Comparison of ENCODE assay signal across 1 cellular context in genomic region chr12:111361717-111362576, GRCh38.
TF ChIP-seq lines count a peak whose summit lies in the region.

No MANE protein-coding gene starts in this region.

TF ChIP-seq in SK-N-SH treated with all-trans-retinoic acid at 6 μM for 48 hours, 23 proteins besides CTCF, POLR2A, EP300 and RAD21 (continued from another document):
- TF ChIP-seq, protein P1, sequence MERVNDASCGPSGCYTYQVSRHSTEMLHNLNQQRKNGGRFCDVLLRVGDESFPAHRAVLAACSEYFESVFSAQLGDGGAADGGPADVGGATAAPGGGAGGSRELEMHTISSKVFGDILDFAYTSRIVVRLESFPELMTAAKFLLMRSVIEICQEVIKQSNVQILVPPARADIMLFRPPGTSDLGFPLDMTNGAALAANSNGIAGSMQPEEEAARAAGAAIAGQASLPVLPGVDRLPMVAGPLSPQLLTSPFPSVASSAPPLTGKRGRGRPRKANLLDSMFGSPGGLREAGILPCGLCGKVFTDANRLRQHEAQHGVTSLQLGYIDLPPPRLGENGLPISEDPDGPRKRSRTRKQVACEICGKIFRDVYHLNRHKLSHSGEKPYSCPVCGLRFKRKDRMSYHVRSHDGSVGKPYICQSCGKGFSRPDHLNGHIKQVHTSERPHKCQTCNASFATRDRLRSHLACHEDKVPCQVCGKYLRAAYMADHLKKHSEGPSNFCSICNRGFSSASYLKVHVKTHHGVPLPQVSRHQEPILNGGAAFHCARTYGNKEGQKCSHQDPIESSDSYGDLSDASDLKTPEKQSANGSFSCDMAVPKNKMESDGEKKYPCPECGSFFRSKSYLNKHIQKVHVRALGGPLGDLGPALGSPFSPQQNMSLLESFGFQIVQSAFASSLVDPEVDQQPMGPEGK (CRISPR knock-in tag; IDR thresholded peaks at IDR 0.05; ENCODE audit: borderline replicate concordance): no peak
- no peak for TF ChIP-seq ZC3H10 (CRISPR knock-in tag; IDR thresholded peaks at IDR 0.05)
- TF ChIP-seq, protein P2, sequence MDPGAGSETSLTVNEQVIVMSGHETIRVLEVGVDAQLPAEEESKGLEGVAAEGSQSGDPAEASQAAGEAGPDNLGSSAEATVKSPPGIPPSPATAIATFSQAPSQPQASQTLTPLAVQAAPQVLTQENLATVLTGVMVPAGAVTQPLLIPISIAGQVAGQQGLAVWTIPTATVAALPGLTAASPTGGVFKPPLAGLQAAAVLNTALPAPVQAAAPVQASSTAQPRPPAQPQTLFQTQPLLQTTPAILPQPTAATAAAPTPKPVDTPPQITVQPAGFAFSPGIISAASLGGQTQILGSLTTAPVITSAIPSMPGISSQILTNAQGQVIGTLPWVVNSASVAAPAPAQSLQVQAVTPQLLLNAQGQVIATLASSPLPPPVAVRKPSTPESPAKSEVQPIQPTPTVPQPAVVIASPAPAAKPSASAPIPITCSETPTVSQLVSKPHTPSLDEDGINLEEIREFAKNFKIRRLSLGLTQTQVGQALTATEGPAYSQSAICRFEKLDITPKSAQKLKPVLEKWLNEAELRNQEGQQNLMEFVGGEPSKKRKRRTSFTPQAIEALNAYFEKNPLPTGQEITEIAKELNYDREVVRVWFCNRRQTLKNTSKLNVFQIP (CRISPR knock-in tag; IDR thresholded peaks at IDR 0.05; ENCODE audit: borderline replicate concordance, low read depth): no peak
- no peak for TF ChIP-seq TSHZ2 (CRISPR knock-in tag; IDR thresholded peaks at IDR 0.05)
- TF ChIP-seq ZNF565 (CRISPR knock-in tag; conservative IDR thresholded peaks at IDR 0.05; ENCODE audit: low read depth): no peak
- TF ChIP-seq ARNTL (CRISPR knock-in tag; IDR thresholded peaks at IDR 0.05; ENCODE audit: borderline replicate concordance, low read depth): no peak
TF ChIP-seq in SK-N-SH treated with all-trans-retinoic acid at 6 μM for 48 hours: peak in this region for 0.
